8 cellular contexts compared by ENCODE assay signal in the genomic region with DNA sequence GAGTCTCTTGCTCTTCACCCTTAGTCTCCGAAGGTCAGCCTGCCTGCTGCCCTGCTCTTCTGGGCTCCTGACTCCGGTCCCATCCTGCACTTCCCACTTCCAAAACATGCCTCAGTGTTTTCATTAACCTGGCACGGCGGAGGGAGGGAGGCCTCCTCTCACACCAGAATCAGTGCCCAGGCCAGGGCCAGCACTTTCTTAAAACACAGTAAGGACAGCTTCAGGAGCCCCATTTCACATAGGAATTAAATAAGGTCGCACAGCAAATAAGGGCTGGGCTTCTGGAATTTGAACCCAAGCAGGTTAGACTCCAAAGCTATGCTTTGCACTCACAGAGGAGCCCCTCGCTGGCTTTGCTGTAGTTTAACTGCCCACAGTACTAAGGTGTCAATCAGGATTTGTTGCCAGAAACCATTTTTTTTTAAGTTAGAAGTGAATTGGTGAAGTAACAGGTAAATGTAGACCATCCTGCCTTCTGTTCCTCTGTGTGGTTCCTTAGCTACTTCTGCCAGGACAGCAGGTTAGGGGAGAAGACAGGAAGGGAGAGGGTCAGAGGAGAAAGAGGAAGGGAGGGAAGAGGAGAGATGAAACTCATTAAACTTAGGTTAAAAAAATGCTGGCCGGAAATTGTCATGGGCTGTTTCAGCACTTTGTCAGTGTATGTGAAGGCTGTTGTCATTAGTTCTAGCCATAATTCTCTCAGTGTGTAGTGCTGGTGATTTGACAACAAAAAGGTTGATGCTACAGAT. TPM values are rescaled to one million over a fixed set of nuclear protein-coding genes. Genes with fewer than 3 reads are reported as not detected.
DNase-seq lines count a peak whose midpoint lies in the region; ATAC-seq, FAIRE-seq and TF ChIP-seq lines count a peak whose summit lies in the region.

No MANE protein-coding gene starts in this region.

- H3K79me2 ChIP-seq in ACC112 (ENCODE audit: control insufficient read depth, insufficient read depth, low read length, unreplicated experiment): no peaks in the 10 kb centered on the region

- no peak for FAIRE-seq in H54 (lab: Jason Lieb, UNC)

- H3K27ac ChIP-seq in ACC112 (ENCODE audit: low read depth, low read length) (no peak overlapping the region), uterus (peak overlapping the region in 1 of 2 donors; percentile 34)

- H3K4me1 ChIP-seq in ACC112 (ENCODE audit: control insufficient read depth, insufficient read depth, low read length, unreplicated experiment) (peaks cover 37% of the 10 kb centered on the region), uterus (peaks cover 0 to 8% of the 10 kb centered on the region in 2 donors)

- intact Hi-C loops in dendritic cell treated with granulocyte-macrophage colony-stimulating factor and Interleukin-4, amounts not matched to agents 40 ng/mL and 50 ng/mL, for 4 days (cut with micrococcal nuclease): no loop called here
- intact Hi-C loops in uterus (cut with DNase I; ENCODE audit: low total_unique reads): no loop called here

- peak overlapping the region; percentile 70 for H2AFZ ChIP-seq in ACC112 (ENCODE audit: low read length, unreplicated experiment)

- H3K9me3 ChIP-seq in uterus: no peaks in the 10 kb centered on the region

- peak; percentile 84 for DNase-seq in KBM-7
- DNase-seq in naive B cell: no peak
- DNase-seq in uterus: no peak
- DNase-seq in H54 (ENCODE audit: insufficient read length, low spot score): no peak
- no peak for DNase-seq in NCI-H1436 (lab: John Stamatoyannopoulos, UW)

- peak overlapping the region; percentile 88 for H3K27ac Mint-ChIP-seq in dendritic cell treated with granulocyte-macrophage colony-stimulating factor and Interleukin-4, amounts not matched to agents 40 ng/mL and 50 ng/mL, for 4 days
- peak overlapping the region in 3 of 6 donors; percentile 50 to 90 (median 85) for H3K27ac Mint-ChIP-seq in naive B cell

- H3K27me3 Mint-ChIP-seq in dendritic cell treated with granulocyte-macrophage colony-stimulating factor and Interleukin-4, amounts not matched to agents 40 ng/mL and 50 ng/mL, for 4 days: no peaks in the 10 kb centered on the region
- H3K27me3 Mint-ChIP-seq in naive B cell: peaks cover 0 to 15% (median 9%) of the 10 kb centered on the region in 3 donors

- no peaks in the 10 kb centered on the region for H3K9me3 Mint-ChIP-seq in dendritic cell treated with granulocyte-macrophage colony-stimulating factor and Interleukin-4, amounts not matched to agents 40 ng/mL and 50 ng/mL, for 4 days
- peaks cover 0 to 4% (median 0%) of the 10 kb centered on the region in 7 donors for H3K9me3 Mint-ChIP-seq in naive B cell

- H3K4me3 Mint-ChIP-seq in dendritic cell treated with granulocyte-macrophage colony-stimulating factor and Interleukin-4, amounts not matched to agents 40 ng/mL and 50 ng/mL, for 4 days: peak overlapping the region; percentile 96
- H3K4me3 Mint-ChIP-seq in naive B cell: peak overlapping the region in 7 of 8 donors; percentile 4 to 93 (median 81)

- ATAC-seq in naive B cell (ENCODE audit: low read depth in 2 of 2) (no peak), GM19035 (IDR thresholded peaks at IDR 0.05; ENCODE audit: unreplicated experiment) (no peak)

- H3K36me3 Mint-ChIP-seq in dendritic cell treated with granulocyte-macrophage colony-stimulating factor and Interleukin-4, amounts not matched to agents 40 ng/mL and 50 ng/mL, for 4 days (ENCODE audit: low read depth): peaks cover 89% of the 10 kb centered on the region
- H3K36me3 Mint-ChIP-seq in naive B cell: peaks cover 6 to 10% of the 10 kb centered on the region in 2 donors

- no peaks in the 10 kb centered on the region for H3K27me3 ChIP-seq in ACC112 (ENCODE audit: insufficient read depth, low read length)
- H3K27me3 ChIP-seq in uterus: no peaks in the 10 kb centered on the region

- in situ Hi-C loops in KBM-7 (cut with MboI; ENCODE audit: low pct_unique_long_range_greater_than_20kb, low sequenced_read_pairs): no loop called here

- TF ChIP-seq CTCF in uterus (IDR thresholded peaks at IDR 0.05): no peak

- H3K36me3 ChIP-seq in ACC112 (ENCODE audit: insufficient read depth, low read length): no peaks in the 10 kb centered on the region
- H3K36me3 ChIP-seq in uterus: no peaks in the 10 kb centered on the region

- TF ChIP-seq POLR2A in uterus (IDR thresholded peaks at IDR 0.05) (no peak), H54 (IDR thresholded peaks at IDR 0.05; ENCODE audit: low read depth, low read length) (no peak)

- H3K4me3 ChIP-seq in ACC112 (ENCODE audit: low read depth, low read length): peak overlapping the region; percentile 83
- no peak overlapping the region for H3K4me3 ChIP-seq in uterus

- H3K4me1 Mint-ChIP-seq in dendritic cell treated with granulocyte-macrophage colony-stimulating factor and Interleukin-4, amounts not matched to agents 40 ng/mL and 50 ng/mL, for 4 days (ENCODE audit: low read depth): peaks cover 83% of the 10 kb centered on the region
- H3K4me1 Mint-ChIP-seq in naive B cell: peaks cover 40 to 74% (median 52%) of the 10 kb centered on the region in 3 donors

RNA-seq across cellular contexts. Expression of a gene that starts 1.1 kb away (rescaled TPM):
- polyA plus RNA-seq in naive B cell (ENCODE audit: low read depth in 6 of 6): under 1 TPM in 4 of 6 donors, not detected in 2; 0.06 to 0.60 (median 0.27) TPM
- 10 to 100 TPM in 1 of 4 donors, 1 to 10 TPM in 3; 6.1 to 26.5 (median 8.2) TPM for total RNA-seq in uterus

RNA-seq across cellular contexts. Expression of a gene that starts 18.0 kb away (rescaled TPM):
- polyA plus RNA-seq in naive B cell (ENCODE audit: low read depth in 6 of 6): not detected
- 100 to 1,000 TPM in 1 of 4 donors, 10 to 100 TPM in 2, 1 to 10 TPM in 1; 8.2 to 266 (median 52.8) TPM for total RNA-seq in uterus

RNA-seq across cellular contexts. Expression of a gene that starts 40.1 kb away (rescaled TPM):
- 10 to 100 TPM; 52.9 to 73.2 (median 61.9) TPM for polyA plus RNA-seq in naive B cell (ENCODE audit: low read depth in 6 of 6)
- total RNA-seq in uterus: 10 to 100 TPM; 20.7 to 78.1 (median 34.6) TPM

RNA-seq across cellular contexts. Expression of a gene that starts 49.5 kb away (rescaled TPM):
- not detected for polyA plus RNA-seq in naive B cell (ENCODE audit: low read depth in 6 of 6)
- total RNA-seq in uterus: under 1 TPM in 1 of 4 donors, not detected in 3; 0.69 TPM
